ENCODE assay signal across 2 cellular contexts in genomic region chr2:237139123-237139675, GRCh38.
TF ChIP-seq lines count a peak whose summit lies in the region.

No MANE protein-coding gene starts in this region.

TF ChIP-seq in HepG2, 621 proteins besides CTCF, POLR2A, EP300 and RAD21:
- TF ChIP-seq MNT (IDR thresholded peaks at IDR 0.05) (peak; percentile 98), GATAD2A (CRISPR knock-in tag; IDR thresholded peaks at IDR 0.05) (no peak)

TF ChIP-seq in H1, 55 proteins besides CTCF, POLR2A, EP300 and RAD21:
- TF ChIP-seq SP1 (IDR thresholded peaks at IDR 0.05; ENCODE audit: low read depth, low read length) (no peak), HDAC2 (IDR thresholded peaks at IDR 0.05; ENCODE audit: borderline replicate concordance in 1 of 2, low read depth in 2 of 2, low read length in 2 of 2) (no peak), POU5F1 (IDR thresholded peaks at IDR 0.05; ENCODE audit: low read depth, low read length) (no peak), NANOG (IDR thresholded peaks at IDR 0.05; ENCODE audit: insufficient read depth, low read depth, low read length, poor library complexity, severe bottlenecking) (no peak), GTF2F1 (IDR thresholded peaks at IDR 0.05; ENCODE audit: borderline replicate concordance, low read depth, low read length) (no peak), BACH1 (IDR thresholded peaks at IDR 0.05; ENCODE audit: low read length) (no peak), EZH2 (IDR thresholded peaks at IDR 0.05; ENCODE audit: low read depth, low read length, severe bottlenecking) (no peak), ZNF274 (IDR thresholded peaks at IDR 0.05; ENCODE audit: borderline replicate concordance, extremely low read depth, low read length) (no peak), RFX5 (IDR thresholded peaks at IDR 0.05; ENCODE audit: borderline replicate concordance, low read depth, low read length) (no peak), FOSL1 (IDR thresholded peaks at IDR 0.05; ENCODE audit: insufficient read depth, low read depth, low read length) (no peak), TAF7 (optimal IDR thresholded peaks at IDR 0.05; ENCODE audit: borderline replicate concordance, low read depth, low read length) (no peak), E2F6 (IDR thresholded peaks at IDR 0.05) (no peak), RBBP5 (IDR thresholded peaks at IDR 0.05; ENCODE audit: borderline replicate concordance, low read depth, low read length) (no peak)
